24 cellular contexts compared by ENCODE assay signal in genomic region chr9:97438666-97439065, GRCh38.
"Had no signal": no experiment of that assay in that cellular context is flagged by ENCODE, and none has a peak within 500 bp of the region (broad histone marks: within the 10 kb centered on the region; RNA-seq: fewer than 3 reads in every experiment).

No MANE protein-coding gene starts in this region.

- H3K4me2 ChIP-seq: hepatocyte had no signal

- H3K79me2 ChIP-seq: hepatocyte had no signal

- H2AFZ ChIP-seq: hepatocyte had no signal

- H3K27ac ChIP-seq: hepatocyte, left lung, sigmoid colon, spleen, thoracic aorta, vagina had no signal

- ATAC-seq: activated T-helper 17 cell treated with anti-CD3 and anti-CD28 coated beads, Interleukin-2, amount 50 U/mL, for 72 hours; left lung; natural killer cell; WTC11 had no signal

- H3K9me3 ChIP-seq: left lung, sigmoid colon, spleen, thoracic aorta, vagina had no signal

- H3K4me1 ChIP-seq: spleen had no signal

- DNase-seq: activated CD8-positive, alpha-beta memory T cell treated with anti-CD3 and anti-CD28 coated beads, Interleukin-2, amount 50 U/mL, for 4 hours; activated T-cell treated with anti-CD3 and anti-CD28 coated beads, Interleukin-2, amount 50 U/mL, for 24 hours; amniotic stem cell; caudate nucleus; effector memory CD4-positive, alpha-beta T cell; glutamatergic neuron; immature natural killer cell; kidney glomerular epithelial cell; left lung; natural killer cell; retina; sigmoid colon; spleen; stimulated activated CD4-positive, alpha-beta T cell treated with anti-CD3 and anti-CD28 coated beads, Interleukin-4, amount 100 ng/mL, for 24 hours; stimulated activated naive CD4-positive, alpha-beta T cell treated with Interleukin-2 at 50 U/mL for 16 hours; T1000 had no signal

- H3K27me3 ChIP-seq: hepatocyte, left lung, sigmoid colon, spleen, vagina had no signal

- FAIRE-seq: colon, endothelial cell of umbilical vein, frontal cortex had no signal

- H3K4me3 ChIP-seq: hepatocyte, left lung, sigmoid colon, spleen, thoracic aorta, vagina had no signal
